ENCODE assay signal across 9 cellular contexts in the genomic region with DNA sequence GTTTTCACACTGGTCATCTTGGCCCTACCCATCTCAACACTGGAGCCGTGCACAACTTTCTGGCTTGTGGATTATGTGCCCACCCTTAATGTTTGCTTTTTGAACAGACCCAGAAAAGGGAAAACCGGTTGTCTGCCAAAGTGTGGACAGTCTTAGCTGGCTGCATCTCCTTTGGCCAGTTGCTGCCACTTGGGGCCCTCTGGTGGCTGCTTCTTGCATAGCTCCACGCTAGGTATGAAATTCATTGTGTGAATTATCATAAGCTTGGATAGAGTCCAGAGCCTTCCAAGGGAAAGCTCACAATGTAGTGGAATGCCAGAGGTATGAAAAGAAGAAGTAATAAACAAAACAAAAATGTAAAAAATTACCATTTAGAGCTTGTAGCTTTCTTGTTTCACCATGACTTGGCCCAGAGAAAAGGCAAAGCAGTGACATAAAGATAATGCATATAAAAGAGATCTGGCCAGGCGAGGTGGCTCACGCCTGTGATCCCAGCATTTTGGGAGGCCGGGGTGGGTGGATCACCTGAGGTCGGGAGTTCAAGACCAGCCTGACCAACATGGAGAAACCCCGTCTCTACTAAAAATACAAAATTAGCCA. TPM values are rescaled to one million over a fixed set of nuclear protein-coding genes. Genes with fewer than 3 reads are reported as not detected.
A peak's percentile ranks its signal among the peaks of the same experiment; 100 is the strongest.
DNase-seq lines count a peak whose midpoint lies in the region; ATAC-seq and TF ChIP-seq lines count a peak whose summit lies in the region.
"Had no signal": no experiment of that assay in that cellular context is flagged by ENCODE, and none has a peak within 500 bp of the region (broad histone marks: within the 10 kb centered on the region; RNA-seq: fewer than 3 reads in every experiment).

No MANE protein-coding gene starts in this region.

- DNase-seq in A172 (ENCODE audit: low spot score): peak; percentile 75
- peak; percentile 10 for DNase-seq in GM12864 (ENCODE audit: low read depth)
- peak; percentile 29 for DNase-seq in NCI-H1694 (lab: John Stamatoyannopoulos, UW)
- DNase-seq in activated CD4-positive, alpha-beta T cell treated with anti-CD3 and anti-CD28 coated beads for 48 hours: peak; percentile 74
- DNase-seq in ecto neural progenitor cell (ENCODE audit: low spot score): peak; percentile 76
- DNase-seq in mesendoderm: peak; percentile 62
- DNase-seq in stimulated activated CD8-positive, alpha-beta memory T cell treated with anti-CD3 and anti-CD28 coated beads, Interleukin-4, amount 100 ng/mL, for 24 hours (ENCODE audit: low read depth): peak; percentile 16

- no peak overlapping the region for H2BK15ac ChIP-seq in mesendoderm (replicated peaks; ENCODE audit: low read depth)

- H3K36me3 ChIP-seq in mesendoderm (ENCODE audit: control insufficient read depth, insufficient read depth, low read length): no peaks in the 10 kb centered on the region

- WGBS in mesendoderm (ENCODE audit: extremely low coverage, insufficient coverage, low lambda C conversion rate): no CpG with 5 or more reads among the region's 8 CpGs

- H3K56ac ChIP-seq in mesendoderm (ENCODE audit: low read length): no peak overlapping the region

- H4K5ac ChIP-seq in mesendoderm (ENCODE audit: low read length): no peak overlapping the region

- H3K4me2 ChIP-seq in mesendoderm (ENCODE audit: low read length): no peak overlapping the region

- H3K79me2 ChIP-seq in mesendoderm (ENCODE audit: control insufficient read depth, insufficient read depth, low read length): no peaks in the 10 kb centered on the region

- peak; percentile 89 for TF ChIP-seq CTCF in GM12864 (IDR thresholded peaks at IDR 0.05; ENCODE audit: low read depth, low read length, missing control alignments)

- H3K18ac ChIP-seq in mesendoderm (ENCODE audit: low read length): no peak overlapping the region

- no peak overlapping the region for H4K8ac ChIP-seq in mesendoderm (ENCODE audit: low read depth, low read length)

- no peak overlapping the region for H2AK5ac ChIP-seq in mesendoderm (ENCODE audit: low read length)

- H3K4me1 ChIP-seq in mesendoderm (ENCODE audit: control insufficient read depth, low read depth, low read length): peaks cover 9% of the 10 kb centered on the region

- H3K4ac ChIP-seq in mesendoderm (ENCODE audit: low read depth, low read length): no peak overlapping the region

- H3K79me1 ChIP-seq in mesendoderm (ENCODE audit: low read length): no peaks in the 10 kb centered on the region

- no peak overlapping the region for H2BK120ac ChIP-seq in mesendoderm (ENCODE audit: low read depth, low read length)

- no peak overlapping the region for H3K27ac ChIP-seq in mesendoderm (ENCODE audit: low read depth, low read length)
- H3K27ac ChIP-seq: skin epidermis had no signal

- H3K23ac ChIP-seq in mesendoderm (ENCODE audit: low read length): no peak overlapping the region

- no peaks in the 10 kb centered on the region for H3K27me3 ChIP-seq in mesendoderm (ENCODE audit: insufficient read depth, low read length, poor library complexity)

- H3K4me3 ChIP-seq in GM12864 (ENCODE audit: low read depth, low read length) (no peak overlapping the region), mesendoderm (ENCODE audit: low read length) (no peak overlapping the region)
- H3K4me3 ChIP-seq: skin epidermis had no signal

- no peak overlapping the region for H3K9ac ChIP-seq in mesendoderm (ENCODE audit: low read length)

- no peak overlapping the region for H2BK5ac ChIP-seq in mesendoderm (ENCODE audit: low read length)

- peak; percentile 64 for ATAC-seq in HG02610 (IDR thresholded peaks at IDR 0.05; ENCODE audit: unreplicated experiment)

RNA-seq across cellular contexts. Expression of a gene that starts 12.5 kb away (rescaled TPM):
- not detected in 2 replicates for total RNA-seq in A172 (2014; rRNA removed; shearing (Covaris generic))
- not detected for polyA plus RNA-seq in mesendoderm (2013, experiment 1 of 2)
- not detected for polyA plus RNA-seq in mesendoderm (2013, experiment 2 of 2)

RNA-seq across cellular contexts. Expression of a gene that starts 31.3 kb away (rescaled TPM):
- not detected in 2 replicates for total RNA-seq in A172 (2014; rRNA removed; shearing (Covaris generic))
- polyA plus RNA-seq in mesendoderm (2013, experiment 1 of 2): 0.06 TPM
- 0.11 TPM for polyA plus RNA-seq in mesendoderm (2013, experiment 2 of 2)

Comparison
In these comparisons a context has a peak if more than half of its experiments do, and no peak if none do; other contexts are left out.
1. DNase-seq: peak in every context shown above with its lines; median percentile 76 in ecto neural progenitor cell; 75 in A172; 74 in activated CD4-positive, alpha-beta T cell treated with anti-CD3 and anti-CD28 coated beads for 48 hours; 62 in mesendoderm; 29 in NCI-H1694; 16 in stimulated activated CD8-positive, alpha-beta memory T cell treated with anti-CD3 and anti-CD28 coated beads, Interleukin-4, amount 100 ng/mL, for 24 hours; 10 in GM12864.